In the genomic region with DNA sequence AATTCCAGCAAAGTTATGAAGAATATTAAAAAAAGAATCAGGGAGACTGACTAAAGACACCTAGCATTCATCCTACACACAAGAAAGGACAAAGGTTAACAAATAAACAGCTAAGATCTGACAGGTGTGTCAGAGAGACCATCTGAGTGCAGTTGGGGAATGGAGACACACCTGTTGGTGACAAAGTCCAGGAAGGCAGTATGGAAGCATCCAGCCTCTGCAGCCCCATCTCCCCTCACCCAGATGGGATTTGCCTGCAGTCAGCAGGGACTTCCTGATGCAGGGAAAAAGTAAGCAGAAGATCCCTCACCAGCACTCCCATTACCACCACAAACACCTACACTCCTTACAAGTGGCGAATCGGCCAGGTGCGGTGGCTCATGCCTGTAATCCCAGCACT, we compare ENCODE assay signal across 20 cellular contexts. TPM values are rescaled to one million over a fixed set of nuclear protein-coding genes. Genes with fewer than 3 reads are reported as not detected.
DNase-seq lines count a peak whose midpoint lies in the region; ATAC-seq and TF ChIP-seq lines count a peak whose summit lies in the region.
"Had no signal": no experiment of that assay in that cellular context is flagged by ENCODE, and none has a peak within 500 bp of the region (broad histone marks: within the 10 kb centered on the region; RNA-seq: fewer than 3 reads in every experiment).

No MANE protein-coding gene starts in this region.

- peaks cover 7 to 11% of the 10 kb centered on the region in 2 donors for H3K9me3 Mint-ChIP-seq in activated T-cell treated with anti-CD3 and anti-CD28 coated beads, Interleukin-2, amount 50 U/mL, for 72 hours
- peaks cover 4% of the 10 kb centered on the region for H3K9me3 Mint-ChIP-seq in stimulated activated effector memory CD8-positive, alpha-beta T cell treated with anti-CD3 and anti-CD28 coated beads, Interleukin-12 subunit alpha, Interleukin-12 subunit beta, amount 100 ng/mL, for 72 hours
- H3K9me3 Mint-ChIP-seq: dendritic cell treated with granulocyte-macrophage colony-stimulating factor and Interleukin-4, amounts not matched to agents 40 ng/mL and 50 ng/mL, for 4 days had no signal

- H3K4me1 ChIP-seq in esophagus muscularis mucosa, result peaks cover 22 to 33% (median 27%) of the 10 kb centered on the region in 4 donors

- no peak for ATAC-seq in activated T-cell treated with anti-CD3 and anti-CD28 coated beads, Interleukin-2, amount 50 U/mL, for 72 hours (replicated peaks in 1 of 2)
- ATAC-seq in stimulated activated effector memory CD8-positive, alpha-beta T cell treated with anti-CD3 and anti-CD28 coated beads, Interleukin-12 subunit alpha, Interleukin-12 subunit beta, amount 100 ng/mL, for 72 hours, result no peak
- ATAC-seq in GM18858 (IDR thresholded peaks at IDR 0.05; ENCODE audit: unreplicated experiment), result no peak
- ATAC-seq in GM18907 (IDR thresholded peaks at IDR 0.05; ENCODE audit: unreplicated experiment), result no peak
- ATAC-seq: activated CD4-positive, alpha-beta T cell treated with anti-CD3 and anti-CD28 coated beads for 36 hours; activated CD8-positive, alpha-beta memory T cell treated with anti-CD3 and anti-CD28 coated beads, Interleukin-2, amount 10 ng/mL, durations not matched to agents 7 days and 5 days had no signal

- H3K27me3 Mint-ChIP-seq in activated T-cell treated with anti-CD3 and anti-CD28 coated beads, Interleukin-2, amount 50 U/mL, for 72 hours (ENCODE audit: low read depth), result no peaks in the 10 kb centered on the region
- H3K27me3 Mint-ChIP-seq: activated CD4-positive, alpha-beta T cell treated with anti-CD3 and anti-CD28 coated beads for 36 hours; activated CD8-positive, alpha-beta memory T cell treated with anti-CD3 and anti-CD28 coated beads, Interleukin-2, amount 10 ng/mL, durations not matched to agents 7 days and 5 days; dendritic cell treated with granulocyte-macrophage colony-stimulating factor and Interleukin-4, amounts not matched to agents 40 ng/mL and 50 ng/mL, for 4 days had no signal

- no peak overlapping the region for H3K4me3 ChIP-seq in esophagus muscularis mucosa
- H3K4me3 ChIP-seq: A549, BLaER1, heart left ventricle, left ventricle myocardium inferior, uterus had no signal

- TF ChIP-seq CTCF in esophagus muscularis mucosa (IDR thresholded peaks at IDR 0.05), result no peak

- H3K4me3 Mint-ChIP-seq in activated T-cell treated with anti-CD3 and anti-CD28 coated beads, Interleukin-2, amount 50 U/mL, for 72 hours, result no peak overlapping the region
- no peak overlapping the region for H3K4me3 Mint-ChIP-seq in stimulated activated effector memory CD8-positive, alpha-beta T cell treated with anti-CD3 and anti-CD28 coated beads, Interleukin-12 subunit alpha, Interleukin-12 subunit beta, amount 100 ng/mL, for 72 hours
- H3K4me3 Mint-ChIP-seq: activated CD4-positive, alpha-beta T cell treated with anti-CD3 and anti-CD28 coated beads for 36 hours; activated CD8-positive, alpha-beta memory T cell treated with anti-CD3 and anti-CD28 coated beads, Interleukin-2, amount 10 ng/mL, durations not matched to agents 7 days and 5 days; dendritic cell treated with granulocyte-macrophage colony-stimulating factor and Interleukin-4, amounts not matched to agents 40 ng/mL and 50 ng/mL, for 4 days had no signal

- WGBS in esophagus muscularis mucosa, result 93% methylated on average over 3 of the region's 3 CpGs

- no peaks in the 10 kb centered on the region for H3K36me3 ChIP-seq in esophagus muscularis mucosa
- H3K36me3 ChIP-seq: heart left ventricle, left ventricle myocardium inferior, uterus had no signal

- TF ChIP-seq EP300 in esophagus muscularis mucosa (IDR thresholded peaks at IDR 0.05), result no peak

- H3K9me3 ChIP-seq in esophagus muscularis mucosa, result peaks cover 0 to 7% (median 2%) of the 10 kb centered on the region in 4 donors
- H3K9me3 ChIP-seq: A549, uterus had no signal

- no peak for TF ChIP-seq POLR2A in esophagus muscularis mucosa (IDR thresholded peaks at IDR 0.05; ENCODE audit: low read depth)

- H3K4me1 Mint-ChIP-seq in activated T-cell treated with anti-CD3 and anti-CD28 coated beads, Interleukin-2, amount 50 U/mL, for 72 hours (ENCODE audit: low read depth), result peaks cover 48% of the 10 kb centered on the region
- peaks cover 62% of the 10 kb centered on the region for H3K4me1 Mint-ChIP-seq in stimulated activated effector memory CD8-positive, alpha-beta T cell treated with anti-CD3 and anti-CD28 coated beads, Interleukin-12 subunit alpha, Interleukin-12 subunit beta, amount 100 ng/mL, for 72 hours

- H3K27me3 ChIP-seq in esophagus muscularis mucosa, result no peaks in the 10 kb centered on the region
- H3K27me3 ChIP-seq: BLaER1, heart left ventricle, uterus had no signal

- peak overlapping the region; percentile 2 for H3K27ac Mint-ChIP-seq in activated T-cell treated with anti-CD3 and anti-CD28 coated beads, Interleukin-2, amount 50 U/mL, for 72 hours
- H3K27ac Mint-ChIP-seq in stimulated activated effector memory CD8-positive, alpha-beta T cell treated with anti-CD3 and anti-CD28 coated beads, Interleukin-12 subunit alpha, Interleukin-12 subunit beta, amount 100 ng/mL, for 72 hours, result peak overlapping the region; percentile 1
- H3K27ac Mint-ChIP-seq: activated CD8-positive, alpha-beta memory T cell treated with anti-CD3 and anti-CD28 coated beads, Interleukin-2, amount 10 ng/mL, durations not matched to agents 7 days and 5 days; dendritic cell treated with granulocyte-macrophage colony-stimulating factor and Interleukin-4, amounts not matched to agents 40 ng/mL and 50 ng/mL, for 4 days had no signal

- H3K36me3 Mint-ChIP-seq in activated T-cell treated with anti-CD3 and anti-CD28 coated beads, Interleukin-2, amount 50 U/mL, for 72 hours (ENCODE audit: insufficient read depth in 2 of 2), result peaks cover 11 to 18% of the 10 kb centered on the region in 2 donors
- peaks cover 4% of the 10 kb centered on the region for H3K36me3 Mint-ChIP-seq in stimulated activated effector memory CD8-positive, alpha-beta T cell treated with anti-CD3 and anti-CD28 coated beads, Interleukin-12 subunit alpha, Interleukin-12 subunit beta, amount 100 ng/mL, for 72 hours

- intact Hi-C loops in esophagus muscularis mucosa (cut with DNase I), result no loop called here

- no peak for DNase-seq in activated T-cell treated with anti-CD3 and anti-CD28 coated beads, Interleukin-2, amount 50 U/mL, for 72 hours
- DNase-seq in activated T-cell treated with anti-CD3 and anti-CD28 coated beads for 4 hours, result no peak
- peak; percentile 33 for DNase-seq in LoVo (ENCODE audit: low spot score)
- peak; percentile 10 for DNase-seq in esophagus muscularis mucosa (ENCODE audit: extremely low spot score)
- DNase-seq in stimulated activated effector memory CD8-positive, alpha-beta T cell treated with anti-CD3 and anti-CD28 coated beads, Interleukin-12 subunit alpha, Interleukin-12 subunit beta, amount 100 ng/mL, for 72 hours (ENCODE audit: low spot score in 2 of 2), result no peak
- DNase-seq in HuH-7 (ENCODE audit: low spot score), result no peak
- DNase-seq: activated CD4-positive, alpha-beta T cell treated with anti-CD3 and anti-CD28 coated beads for 36 hours; activated CD8-positive, alpha-beta memory T cell treated with anti-CD3 and anti-CD28 coated beads, Interleukin-2, amount 10 ng/mL, durations not matched to agents 7 days and 5 days; activated effector memory CD4-positive, alpha-beta T cell treated with Interleukin-2 at 50 U/mL for 16 hours; heart left ventricle; left ventricle myocardium inferior; NCI-H1417 treated with DMSO at 0.1 percent for 48 hours; retina; stimulated activated CD4-positive, alpha-beta T cell treated with anti-CD3 and anti-CD28 coated beads, Interleukin-4, amount 100 ng/mL, for 4 hours; uterus had no signal

- no peak overlapping the region for H3K27ac ChIP-seq in esophagus muscularis mucosa (replicated peaks in 1 of 4)
- H3K27ac ChIP-seq: A549, BLaER1, heart left ventricle, left ventricle myocardium inferior, uterus had no signal

RNA-seq across cellular contexts. Expression of a gene that starts 37.9 kb away (rescaled TPM):
- total RNA-seq in activated T-cell treated with anti-CD3 and anti-CD28 coated beads, Interleukin-2, amount 50 U/mL, for 72 hours, result 100 to 1,000 TPM in 1 of 2 donors, 10 to 100 TPM in 1; 100.0 to 104 TPM
- 100 to 1,000 TPM; 124 to 137 (median 129) TPM for total RNA-seq in esophagus muscularis mucosa

Comparison
In these comparisons a context has a peak if more than half of its experiments do, and no peak if none do; other contexts are left out.
1. DNase-seq: peak in LoVo (single experiment) and esophagus muscularis mucosa (single experiment); none in activated T-cell treated with anti-CD3 and anti-CD28 coated beads, Interleukin-2, amount 50 U/mL, for 72 hours (0 of 2), activated T-cell treated with anti-CD3 and anti-CD28 coated beads for 4 hours (single experiment), stimulated activated effector memory CD8-positive, alpha-beta T cell treated with anti-CD3 and anti-CD28 coated beads, Interleukin-12 subunit alpha, Interleukin-12 subunit beta, amount 100 ng/mL, for 72 hours (0 of 2) and HuH-7 (single experiment).